In the genomic region with DNA sequence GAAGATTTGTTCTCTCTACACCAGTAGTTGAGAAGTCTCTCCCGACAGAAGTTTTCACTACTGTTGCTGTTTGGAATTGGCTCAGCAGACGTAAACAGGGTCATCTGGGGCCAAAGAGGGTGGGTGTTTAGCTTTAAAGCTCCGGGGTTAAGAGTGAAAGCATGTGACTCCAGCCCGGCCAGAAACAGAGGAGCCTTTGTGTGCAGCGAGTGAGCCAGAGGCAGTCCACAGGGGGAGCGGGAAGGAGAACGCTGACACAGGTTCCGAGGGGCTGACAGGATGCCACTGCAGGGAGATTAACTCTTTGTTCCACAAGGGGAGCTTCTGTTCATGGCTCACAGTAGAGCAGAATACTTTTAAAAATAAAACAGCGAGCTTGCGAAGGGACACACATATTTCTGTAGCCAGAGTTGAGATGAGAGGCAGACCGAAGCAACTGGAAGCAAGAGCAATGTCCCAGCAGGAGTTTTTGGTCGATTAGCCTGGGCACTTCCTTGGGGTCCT, we compare ENCODE assay signal across 8 cellular contexts. TPM values are rescaled to one million over a fixed set of nuclear protein-coding genes. Genes with fewer than 3 reads are reported as not detected.
DNase-seq lines count a peak whose midpoint lies in the region; ATAC-seq and TF ChIP-seq lines count a peak whose summit lies in the region.

No MANE protein-coding gene starts in this region.

- no peaks in the 10 kb centered on the region for H3K9me3 Mint-ChIP-seq in MCF 10A (ENCODE audit: unreplicated experiment)

- CTCF ChIA-PET in MCF 10A (lab: Yijun Ruan, JAX), result interaction anchor here (0.6 kb wide), 2 partner anchors 9 to 23 kb away, joined by 3 read pairs; no protein-coding TSS in a partner anchor

- no peak overlapping the region for H3K27ac Mint-ChIP-seq in MCF 10A (ENCODE audit: low read depth, unreplicated experiment)

- DNase-seq in G401 (ENCODE audit: low spot score) (peak; percentile 43), NCI-H460 (ENCODE audit: extremely low read depth, low read depth) (peak; percentile 54), MCF 10A (ENCODE audit: unreplicated experiment) (no peak), iPS-NIHi7 (ENCODE audit: extremely low spot score) (peak; percentile 69), retinal pigment epithelial cell (ENCODE audit: low read depth) (peak; percentile 99), GM19240 (ENCODE audit: insufficient read length, low spot score) (no peak)

- in situ Hi-C loops in G401 (cut with HindIII; ENCODE audit: low sequenced_read_pairs), result no loop called here

- BruUV-seq in MCF 10A (replicated peaks; lab: Mats Ljungman, UMichigan), result no TSS peak

- H3K4me3 Mint-ChIP-seq in MCF 10A (ENCODE audit: unreplicated experiment), result peak overlapping the region; percentile 20

- peaks cover 19% of the 10 kb centered on the region for H3K27me3 Mint-ChIP-seq in MCF 10A (ENCODE audit: insufficient read depth, unreplicated experiment)

- H3K4me1 Mint-ChIP-seq in MCF 10A (ENCODE audit: insufficient read depth, unreplicated experiment), result peaks cover 15% of the 10 kb centered on the region

- peak overlapping the region; percentile 34 for H3K4me3 ChIP-seq in retinal pigment epithelial cell (ENCODE audit: low read length)

- intact Hi-C loops in MCF 10A (cut with micrococcal nuclease), result no loop called here

- H3K36me3 Mint-ChIP-seq in MCF 10A (ENCODE audit: insufficient read depth, unreplicated experiment), result no peaks in the 10 kb centered on the region

- POLR2A ChIA-PET in MCF 10A (lab: Yijun Ruan, JAX), result interaction anchor here (0.9 kb wide), 1 partner anchor 46 kb away, joined by 3 read pairs; no protein-coding TSS in a partner anchor

- no peak for TF ChIP-seq CTCF in MCF 10A (IDR thresholded peaks at IDR 0.05; ENCODE audit: unreplicated experiment)
- peak; percentile 22 for TF ChIP-seq CTCF in retinal pigment epithelial cell (conservative IDR thresholded peaks at IDR 0.05; ENCODE audit: low read depth, low read length)

- ATAC-seq in GM21423 (IDR thresholded peaks at IDR 0.05; ENCODE audit: unreplicated experiment) (no peak), GM21390 (IDR thresholded peaks at IDR 0.05; ENCODE audit: unreplicated experiment) (no peak)

RNA-seq across cellular contexts. Expression of a gene that starts 26.9 kb away (rescaled TPM):
- total RNA-seq in G401 (2014; rRNA removed; shearing (Covaris generic)), result 8.1 and 14.3 TPM in 2 replicates
- 0.32 TPM in 1 of 2 replicates, not detected in the other for total RNA-seq in NCI-H460 (2014; rRNA removed; shearing (Covaris generic))
- polyA plus RNA-seq in NCI-H460 (2014; cell fraction: nucleus; rRNA removed), result not detected in 2 replicates
- 0.17 TPM in 1 of 2 replicates, not detected in the other for total RNA-seq in MCF 10A (2022)

RNA-seq across cellular contexts. Expression of a gene that starts 42.8 kb away (rescaled TPM):
- total RNA-seq in G401 (2014; rRNA removed; shearing (Covaris generic)), result 194 and 205 TPM in 2 replicates
- total RNA-seq in NCI-H460 (2014; rRNA removed; shearing (Covaris generic)), result 247 and 251 TPM in 2 replicates
- 136 and 140 TPM in 2 replicates for polyA plus RNA-seq in NCI-H460 (2014; cell fraction: nucleus; rRNA removed)
- 165 and 203 TPM in 2 replicates for total RNA-seq in MCF 10A (2022)

Comparison
In these comparisons a context has a peak if more than half of its experiments do, and no peak if none do; other contexts are left out.
1. DNase-seq: peak in G401 (single experiment), NCI-H460 (single experiment), iPS-NIHi7 (single experiment) and retinal pigment epithelial cell (single experiment); none in MCF 10A (single experiment) and GM19240 (single experiment).